ENCODE assay signal across 28 cellular contexts in genomic region chr22:32324505-32325415, GRCh38. TPM values are rescaled to one million over a fixed set of nuclear protein-coding genes. Genes with fewer than 3 reads are reported as not detected.
A peak's percentile ranks its signal among the peaks of the same experiment; 100 is the strongest.
DNase-seq lines count a peak whose midpoint lies in the region; ATAC-seq and TF ChIP-seq lines count a peak whose summit lies in the region.
"Had no signal": no experiment of that assay in that cellular context is flagged by ENCODE, and none has a peak within 500 bp of the region (broad histone marks: within the 10 kb centered on the region; RNA-seq: fewer than 3 reads in every experiment).

No MANE protein-coding gene starts in this region.

- H3K36me3 Mint-ChIP-seq in stimulated activated naive B cell treated with anti-CD40 and anti-IgM and Interleukin-4, amounts not matched to agents 10 μg/mL and 1 μg/mL and 100 μg/mL, for 72 hours: no peaks in the 10 kb centered on the region
- H3K36me3 Mint-ChIP-seq in activated T-helper 1 cell treated with anti-CD3 and anti-CD28 coated beads, Interleukin-12 subunit alpha, Interleukin-12 subunit beta, Interleukin-2, Interleukin-4 antibody, amounts not matched to agents 30 ng/mL and 10 ng/mL and 1 ng/mL, durations not matched to agents 14 hours and 24 hours and 36 hours (ENCODE audit: low read depth): no peaks in the 10 kb centered on the region
- H3K36me3 Mint-ChIP-seq: IgD-negative memory B cell, immature natural killer cell, mesothelial cell of epicardium had no signal

- no peak overlapping the region for H3K4me2 ChIP-seq in neuronal stem cell (ENCODE audit: insufficient read depth, low read length, poor library complexity, severe bottlenecking)
- H3K4me2 ChIP-seq: A549 had no signal

- H2BK12ac ChIP-seq in neuronal stem cell (ENCODE audit: low read length): peak overlapping the region; percentile 84

- no peak overlapping the region for H3K4me3 Mint-ChIP-seq in stimulated activated naive B cell treated with anti-CD40 and anti-IgM and Interleukin-4, amounts not matched to agents 10 μg/mL and 1 μg/mL and 100 μg/mL, for 72 hours
- no peak overlapping the region for H3K4me3 Mint-ChIP-seq in activated T-helper 1 cell treated with anti-CD3 and anti-CD28 coated beads, Interleukin-12 subunit alpha, Interleukin-12 subunit beta, Interleukin-2, Interleukin-4 antibody, amounts not matched to agents 30 ng/mL and 10 ng/mL and 1 ng/mL, durations not matched to agents 14 hours and 24 hours and 36 hours
- H3K4me3 Mint-ChIP-seq: immature natural killer cell; mesothelial cell of epicardium; T-helper 2 cell treated with Interferon-gamma antibody and Interleukin-4, amounts not matched to agents 5 μg/mL and 100 μg/mL, for 36 hours had no signal

- H2BK120ac ChIP-seq in neuronal stem cell (ENCODE audit: low read depth, low read length): peak overlapping the region; percentile 62

- peak overlapping the region; percentile 35 for H4K91ac ChIP-seq in neuronal stem cell (ENCODE audit: low read depth, low read length, poor library complexity)

- no peaks in the 10 kb centered on the region for H3K36me3 ChIP-seq in left ventricle myocardium inferior
- no peaks in the 10 kb centered on the region for H3K36me3 ChIP-seq in esophagus muscularis mucosa
- peaks cover 0 to 2% of the 10 kb centered on the region in 2 donors for H3K36me3 ChIP-seq in neuronal stem cell (replicated peaks in 1 of 2; ENCODE audit: control insufficient read depth in 2 of 2, insufficient read depth in 2 of 2, low read length in 2 of 2)
- H3K36me3 ChIP-seq: gastroesophageal sphincter, left lung, neutrophil, upper lobe of left lung had no signal

- no peak overlapping the region for H3K4me3 ChIP-seq in left ventricle myocardium inferior
- H3K4me3 ChIP-seq in esophagus muscularis mucosa: no peak overlapping the region
- no peak overlapping the region for H3K4me3 ChIP-seq in neuronal stem cell (ENCODE audit: low read length in 2 of 2)
- H3K4me3 ChIP-seq: A549, gastroesophageal sphincter, left lung, psoas muscle, upper lobe of left lung had no signal

- no peaks in the 10 kb centered on the region for H3K4me1 Mint-ChIP-seq in stimulated activated naive B cell treated with anti-CD40 and anti-IgM and Interleukin-4, amounts not matched to agents 10 μg/mL and 1 μg/mL and 100 μg/mL, for 72 hours
- H3K4me1 Mint-ChIP-seq in activated T-helper 1 cell treated with anti-CD3 and anti-CD28 coated beads, Interleukin-12 subunit alpha, Interleukin-12 subunit beta, Interleukin-2, Interleukin-4 antibody, amounts not matched to agents 30 ng/mL and 10 ng/mL and 1 ng/mL, durations not matched to agents 14 hours and 24 hours and 36 hours (ENCODE audit: low read depth): no peaks in the 10 kb centered on the region
- H3K4me1 Mint-ChIP-seq: IgD-negative memory B cell, immature natural killer cell had no signal

- H3K4me1 ChIP-seq in left ventricle myocardium inferior (no peaks in the 10 kb centered on the region), esophagus muscularis mucosa (no peaks in the 10 kb centered on the region), neuronal stem cell (ENCODE audit: control insufficient read depth in 2 of 2, insufficient read depth in 1 of 2, low read depth in 1 of 2, low read length in 2 of 2) (peaks cover 8 to 9% of the 10 kb centered on the region in 2 donors)
- H3K4me1 ChIP-seq: A549, gastroesophageal sphincter, left lung, psoas muscle, upper lobe of left lung had no signal

- H3K18ac ChIP-seq in neuronal stem cell (ENCODE audit: low read length): peak overlapping the region; percentile 92

- peak overlapping the region; percentile 26 for H2AFZ ChIP-seq in neuronal stem cell (ENCODE audit: low read length)

- no peaks in the 10 kb centered on the region for H3K79me1 ChIP-seq in neuronal stem cell (ENCODE audit: low read depth, low read length)

- intact Hi-C loops in Right ventricle myocardium inferior (cut with DNase I) (no loop called here), left ventricle myocardium inferior (cut with micrococcal nuclease) (no loop called here), esophagus muscularis mucosa (cut with DNase I) (no loop called here)
- intact Hi-C loops in activated T-helper 1 cell treated with anti-CD3 and anti-CD28 coated beads, Interleukin-12 subunit alpha, Interleukin-12 subunit beta, Interleukin-2, Interleukin-4 antibody, amounts not matched to agents 30 ng/mL and 10 ng/mL and 1 ng/mL, durations not matched to agents 14 hours and 24 hours and 36 hours (cut with micrococcal nuclease): no loop called here

- H3K27me3 Mint-ChIP-seq in stimulated activated naive B cell treated with anti-CD40 and anti-IgM and Interleukin-4, amounts not matched to agents 10 μg/mL and 1 μg/mL and 100 μg/mL, for 72 hours: peaks cover 4 to 11% of the 10 kb centered on the region in 2 donors
- H3K27me3 Mint-ChIP-seq in activated T-helper 1 cell treated with anti-CD3 and anti-CD28 coated beads, Interleukin-12 subunit alpha, Interleukin-12 subunit beta, Interleukin-2, Interleukin-4 antibody, amounts not matched to agents 30 ng/mL and 10 ng/mL and 1 ng/mL, durations not matched to agents 14 hours and 24 hours and 36 hours (ENCODE audit: insufficient read depth): no peaks in the 10 kb centered on the region

- peak overlapping the region; percentile 95 for H2AK5ac ChIP-seq in neuronal stem cell (ENCODE audit: low read depth, low read length)

- no peak for ATAC-seq in Right ventricle myocardium inferior
- no peak for ATAC-seq in stimulated activated naive B cell treated with anti-CD40 and anti-IgM and Interleukin-4, amounts not matched to agents 10 μg/mL and 1 μg/mL and 100 μg/mL, for 72 hours (replicated peaks)
- ATAC-seq: A549, gastroesophageal sphincter, left lung, psoas muscle had no signal

- TF ChIP-seq EP300 in esophagus muscularis mucosa (IDR thresholded peaks at IDR 0.05): no peak

- no peak overlapping the region for H3K27ac ChIP-seq in left ventricle myocardium inferior (replicated peaks)
- no peak overlapping the region for H3K27ac ChIP-seq in esophagus muscularis mucosa (replicated peaks in 1 of 4)
- no peak overlapping the region for H3K27ac ChIP-seq in neuronal stem cell (replicated peaks; ENCODE audit: low read length)
- no peak overlapping the region for H3K27ac ChIP-seq in RWPE1
- H3K27ac ChIP-seq: A549, gastroesophageal sphincter, left lung, neutrophil, psoas muscle, upper lobe of left lung had no signal

- no peak for TF ChIP-seq POLR2A in esophagus muscularis mucosa (IDR thresholded peaks at IDR 0.05; ENCODE audit: low read depth)

- no peak overlapping the region for H3K27ac Mint-ChIP-seq in stimulated activated naive B cell treated with anti-CD40 and anti-IgM and Interleukin-4, amounts not matched to agents 10 μg/mL and 1 μg/mL and 100 μg/mL, for 72 hours
- no peak overlapping the region for H3K27ac Mint-ChIP-seq in activated T-helper 1 cell treated with anti-CD3 and anti-CD28 coated beads, Interleukin-12 subunit alpha, Interleukin-12 subunit beta, Interleukin-2, Interleukin-4 antibody, amounts not matched to agents 30 ng/mL and 10 ng/mL and 1 ng/mL, durations not matched to agents 14 hours and 24 hours and 36 hours
- H3K27ac Mint-ChIP-seq: IgD-negative memory B cell; immature natural killer cell; mesothelial cell of epicardium; T-helper 2 cell treated with Interferon-gamma antibody and Interleukin-4, amounts not matched to agents 5 μg/mL and 100 μg/mL, for 36 hours had no signal

- H2BK15ac ChIP-seq in neuronal stem cell (ENCODE audit: low read length): peak overlapping the region; percentile 86

- POLR2A ChIA-PET in RWPE1 (lab: Yijun Ruan, JAX; ENCODE audit: low non-redundant PET): no interaction called here

- peak overlapping the region; percentile 25 for H3K23ac ChIP-seq in neuronal stem cell (ENCODE audit: low read depth, low read length, poor library complexity)

- DNase-seq in Right ventricle myocardium inferior (ENCODE audit: missing footprints) (peak; percentile 27), left ventricle myocardium inferior (no peak), esophagus muscularis mucosa (ENCODE audit: extremely low spot score) (peak; percentile 89), neuronal stem cell (ENCODE audit: low spot score) (no peak), hippocampal formation (lab: John Stamatoyannopoulos, UW) (no peak), RWPE1 (ENCODE audit: low spot score) (no peak)
- DNase-seq in stimulated activated naive B cell treated with anti-CD40 and anti-IgM and Interleukin-4, amounts not matched to agents 10 μg/mL and 1 μg/mL and 100 μg/mL, for 72 hours: no peak
- DNase-seq in activated T-helper 1 cell treated with anti-CD3 and anti-CD28 coated beads, Interleukin-12 subunit alpha, Interleukin-12 subunit beta, Interleukin-2, Interleukin-4 antibody, amounts not matched to agents 30 ng/mL and 10 ng/mL and 1 ng/mL, durations not matched to agents 14 hours and 24 hours and 36 hours (ENCODE audit: low spot score): no peak
- DNase-seq: activated T-cell treated with anti-CD3 and anti-CD28 coated beads, Interleukin-2, amount 50 U/mL, for 48 hours; central memory CD4-positive, alpha-beta T cell; DMS79; hypothalamus; immature natural killer cell; MV-4-11; NCI-H1436 treated with DMSO at 0.1 percent for 48 hours; psoas muscle; stimulated activated CD4-positive, alpha-beta T cell treated with anti-CD3 and anti-CD28 coated beads, Interleukin-4, amount 100 ng/mL, for 24 hours; upper lobe of left lung had no signal

- H2BK5ac ChIP-seq in neuronal stem cell (ENCODE audit: low read length): peak overlapping the region; percentile 83

- TF ChIP-seq CTCF in left ventricle myocardium inferior (IDR thresholded peaks at IDR 0.05; ENCODE audit: borderline replicate concordance) (no peak), esophagus muscularis mucosa (IDR thresholded peaks at IDR 0.05) (no peak), RWPE1 (conservative IDR thresholded peaks at IDR 0.05; ENCODE audit: low read depth) (no peak)

- peaks cover 16% of the 10 kb centered on the region for H3K27me3 ChIP-seq in left ventricle myocardium inferior (ENCODE audit: low read depth)
- peaks cover 0 to 19% (median 0%) of the 10 kb centered on the region in 4 donors for H3K27me3 ChIP-seq in esophagus muscularis mucosa
- no peaks in the 10 kb centered on the region for H3K27me3 ChIP-seq in neuronal stem cell (ENCODE audit: control insufficient read depth in 3 of 3, insufficient read depth in 3 of 3, low read depth in 1 of 3, low read length in 3 of 3)
- H3K27me3 ChIP-seq: neutrophil, upper lobe of left lung had no signal

- H3K14ac ChIP-seq in neuronal stem cell (ENCODE audit: low read length): peak overlapping the region; percentile 63

- peak overlapping the region; percentile 46 for H3K4ac ChIP-seq in neuronal stem cell (ENCODE audit: low read length)

- H3K9ac ChIP-seq in neuronal stem cell (ENCODE audit: low read depth, low read length, poor library complexity): peak overlapping the region; percentile 73

- WGBS in esophagus muscularis mucosa: 91% methylated on average over 25 of the region's 26 CpGs
- WGBS in neuronal stem cell (ENCODE audit: extremely low coverage in 2 of 2, insufficient read length in 2 of 2, insufficient replicate concordance in 1 of 2), 2 donors: no CpG with 5 or more reads among the region's 26 CpGs

- no peaks in the 10 kb centered on the region for H3K9me3 ChIP-seq in left ventricle myocardium inferior (replicated peaks)
- H3K9me3 ChIP-seq in esophagus muscularis mucosa: no peaks in the 10 kb centered on the region
- H3K9me3 ChIP-seq in neuronal stem cell (replicated peaks in 1 of 2; ENCODE audit: control insufficient read depth in 2 of 2, insufficient read depth in 1 of 2, low read depth in 1 of 2, low read length in 2 of 2): peaks cover 0 to 3% of the 10 kb centered on the region in 2 donors
- H3K9me3 ChIP-seq: A549, left lung, neutrophil, psoas muscle, upper lobe of left lung had no signal

- peaks cover 0 to 2% of the 10 kb centered on the region in 2 donors for H3K9me3 Mint-ChIP-seq in stimulated activated naive B cell treated with anti-CD40 and anti-IgM and Interleukin-4, amounts not matched to agents 10 μg/mL and 1 μg/mL and 100 μg/mL, for 72 hours
- no peaks in the 10 kb centered on the region for H3K9me3 Mint-ChIP-seq in activated T-helper 1 cell treated with anti-CD3 and anti-CD28 coated beads, Interleukin-12 subunit alpha, Interleukin-12 subunit beta, Interleukin-2, Interleukin-4 antibody, amounts not matched to agents 30 ng/mL and 10 ng/mL and 1 ng/mL, durations not matched to agents 14 hours and 24 hours and 36 hours
- H3K9me3 Mint-ChIP-seq: IgD-negative memory B cell; immature natural killer cell; mesothelial cell of epicardium; T-helper 2 cell treated with Interferon-gamma antibody and Interleukin-4, amounts not matched to agents 5 μg/mL and 100 μg/mL, for 36 hours had no signal

- H4K8ac ChIP-seq in neuronal stem cell (ENCODE audit: low read depth, low read length): no peak overlapping the region

- CTCF ChIA-PET in RWPE1 (lab: Yijun Ruan, JAX): no interaction called here

RNA-seq across cellular contexts. Expression of gene RFPL3, which starts 32.9 kb away (rescaled TPM):
- total RNA-seq in Right ventricle myocardium inferior (not detected), left ventricle myocardium inferior (not detected), esophagus muscularis mucosa (not detected)
- polyA plus RNA-seq in neuronal stem cell (2013, experiment 1 of 2): not detected
- polyA plus RNA-seq in neuronal stem cell (2013, experiment 2 of 2): not detected
- total RNA-seq in activated T-helper 1 cell treated with anti-CD3 and anti-CD28 coated beads, Interleukin-12 subunit alpha, Interleukin-12 subunit beta, Interleukin-2, Interleukin-4 antibody, amounts not matched to agents 30 ng/mL and 10 ng/mL and 1 ng/mL, durations not matched to agents 14 hours and 24 hours and 36 hours: not detected in 2 replicates
- total RNA-seq: activated CD8-positive, alpha-beta memory T cell treated with anti-CD3 and anti-CD28 coated beads for 36 hours; dermis microvascular lymphatic vessel endothelial cell; gastroesophageal sphincter; left lung; mesothelial cell of epicardium; psoas muscle; subcutaneous adipose tissue; upper lobe of left lung had no signal
- polyA plus RNA-seq: A549, IgD-negative memory B cell, immature natural killer cell, psoas muscle had no signal

Comparison
In these comparisons a context has a peak if more than half of its experiments do, and no peak if none do; other contexts are left out.
1. DNase-seq: peak in Right ventricle myocardium inferior (single experiment) and esophagus muscularis mucosa (single experiment); none in left ventricle myocardium inferior (single experiment), neuronal stem cell (single experiment), hippocampal formation (0 of 2), stimulated activated naive B cell treated with anti-CD40 and anti-IgM and Interleukin-4, amounts not matched to agents 10 μg/mL and 1 μg/mL and 100 μg/mL, for 72 hours (single experiment), RWPE1 (single experiment) and activated T-helper 1 cell treated with anti-CD3 and anti-CD28 coated beads, Interleukin-12 subunit alpha, Interleukin-12 subunit beta, Interleukin-2, Interleukin-4 antibody, amounts not matched to agents 30 ng/mL and 10 ng/mL and 1 ng/mL, durations not matched to agents 14 hours and 24 hours and 36 hours (single experiment).